ENCODE assay signal across 18 cellular contexts in genomic region chr22:41968601-41969000, GRCh38. TPM values are rescaled to one million over a fixed set of nuclear protein-coding genes. Genes with fewer than 3 reads are reported as not detected.
A peak's percentile ranks its signal among the peaks of the same experiment; 100 is the strongest.
DNase-seq lines count a peak whose midpoint lies in the region; ATAC-seq, FAIRE-seq and TF ChIP-seq lines count a peak whose summit lies in the region.
"Had no signal": no experiment of that assay in that cellular context is flagged by ENCODE, and none has a peak within 500 bp of the region (broad histone marks: within the 10 kb centered on the region; RNA-seq: fewer than 3 reads in every experiment).

No MANE protein-coding gene starts in this region.

- FAIRE-seq in HepG2 (lab: Jason Lieb, UNC): no peak
- FAIRE-seq: D721Med, RCC 7860 had no signal

- no peaks in the 10 kb centered on the region for H3K79me2 ChIP-seq in HepG2 (ENCODE audit: insufficient read depth, low read length)

- H3K27ac Mint-ChIP-seq in HFFc6: no peak overlapping the region

- DNase-seq in HepG2 (ENCODE audit: low spot score) (peak; percentile 52), right lobe of liver (no peak), Peyer's patch (peak in 2 of 3 donors; percentile 76 to 78), epithelial cell of esophagus (ENCODE audit: low read depth) (peak; percentile 65), cortex of kidney (lab: John Stamatoyannopoulos, UW) (no peak), NCI-H1694 treated with DMSO at 0.1 percent for 48 hours (lab: John Stamatoyannopoulos, UW) (no peak), HFFc6 (no peak)
- no peak for DNase-seq in stimulated activated CD4-positive, alpha-beta T cell treated with anti-CD3 and anti-CD28 coated beads, Interleukin-15, amount 100 ng/mL, for 24 hours
- DNase-seq: activated CD4-positive, CD25-positive, alpha-beta regulatory T cell treated with anti-CD3 and anti-CD28 coated beads, Interleukin-2, amount 50 U/mL, for 72 hours; effector memory CD4-positive, alpha-beta T cell; foreskin melanocyte; mesendoderm; stimulated activated CD4-positive, alpha-beta T cell treated with anti-CD3 and anti-CD28 coated beads, Interleukin-4, amount 100 ng/mL, for 4 hours; T-helper 1 cell; upper lobe of right lung had no signal

- peaks cover 20% of the 10 kb centered on the region for H3K27me3 Mint-ChIP-seq in HFFc6 (ENCODE audit: insufficient read depth)

- no peak overlapping the region for H3K4me3 Mint-ChIP-seq in HFFc6

- TF ChIP-seq RAD21 in HepG2 (CRISPR knock-in tag; IDR thresholded peaks at IDR 0.05): no peak

- H3K4me1 Mint-ChIP-seq in HFFc6 (ENCODE audit: low read depth): peaks cover 10% of the 10 kb centered on the region

- H3K27me3 ChIP-seq in HepG2 (ENCODE audit: control insufficient read depth in 1 of 2, insufficient read depth in 2 of 2, low read length in 2 of 2): peaks cover 2 to 38% of the 10 kb centered on the region in 2 experiments; a peak in 4 of 5 replicates
- H3K27me3 ChIP-seq in right lobe of liver: no peaks in the 10 kb centered on the region
- H3K27me3 ChIP-seq in Peyer's patch: no peaks in the 10 kb centered on the region
- H3K27me3 ChIP-seq: upper lobe of right lung had no signal

- no peak for TF ChIP-seq EP300 in HepG2 (IDR thresholded peaks at IDR 0.05; ENCODE audit: low read depth in 2 of 2, low read length in 2 of 2)
- no peak for TF ChIP-seq EP300 in HepG2 (CRISPR knock-in tag; IDR thresholded peaks at IDR 0.05; ENCODE audit: borderline replicate concordance)

- WGBS in HepG2 (ENCODE audit: low lambda C conversion rate): 7% methylated on average over 9 of the region's 9 CpGs
- 49% methylated on average over 6 of the region's 9 CpGs for WGBS in right lobe of liver (ENCODE audit: insufficient coverage, low coverage, low lambda C conversion rate, missing lambda C conversion rate)

- no peak overlapping the region for H2AFZ ChIP-seq in HepG2 (ENCODE audit: low read length)

- H3K36me3 ChIP-seq in HepG2 (replicated peaks in 1 of 2; ENCODE audit: control insufficient read depth in 1 of 2, insufficient read depth in 2 of 2, low read length in 2 of 2) (no peaks in the 10 kb centered on the region), right lobe of liver (no peaks in the 10 kb centered on the region), Peyer's patch (no peaks in the 10 kb centered on the region)
- H3K36me3 ChIP-seq: upper lobe of right lung had no signal

- TF ChIP-seq CTCF in HepG2 (CRISPR knock-in tag; IDR thresholded peaks at IDR 0.05) (no peak), right lobe of liver (IDR thresholded peaks at IDR 0.05) (no peak), Peyer's patch (IDR thresholded peaks at IDR 0.05) (no peak), epithelial cell of esophagus (IDR thresholded peaks at IDR 0.05; ENCODE audit: insufficient read depth, low read depth, low read length, missing control alignments) (no peak), HFFc6 (IDR thresholded peaks at IDR 0.05) (no peak)

- peak; percentile 66 for ATAC-seq in HepG2
- ATAC-seq in right lobe of liver: no peak

- in situ Hi-C loops in HepG2 (cut with HindIII; ENCODE audit: extremely low pct_ligation_motif_present, low pct_unique_long_range_greater_than_20kb): loop anchor here (5.0 to 25.0 kb wide), 3 partner anchors 104 to 469 kb away; partner anchors contain the start of genes NAGA, NFAM1 and PHETA2

- H3K4me3 ChIP-seq in HepG2 (replicated peaks in 1 of 3; ENCODE audit: insufficient read depth in 1 of 3, low read depth in 2 of 3, low read length in 3 of 3) (no peak overlapping the region), right lobe of liver (no peak overlapping the region), Peyer's patch (no peak overlapping the region), epithelial cell of esophagus (ENCODE audit: low read length) (no peak overlapping the region)
- H3K4me3 ChIP-seq: upper lobe of right lung had no signal

- CTCF ChIA-PET in HepG2 (lab: Yijun Ruan, JAX; ENCODE audit: low intra/inter-chr PET ratio, low total read pairs): no interaction called here

- no peak overlapping the region for H3K27ac ChIP-seq in HepG2 (ENCODE audit: extremely low read length, insufficient read depth, low read length)
- H3K27ac ChIP-seq in right lobe of liver: no peak overlapping the region
- no peak overlapping the region for H3K27ac ChIP-seq in Peyer's patch
- H3K27ac ChIP-seq: upper lobe of right lung had no signal

- H3K9me3 ChIP-seq in HepG2 (ENCODE audit: low read length) (no peaks in the 10 kb centered on the region), right lobe of liver (no peaks in the 10 kb centered on the region), Peyer's patch (no peaks in the 10 kb centered on the region)
- H3K9me3 ChIP-seq: upper lobe of right lung had no signal

- no peaks in the 10 kb centered on the region for H3K36me3 Mint-ChIP-seq in HFFc6 (ENCODE audit: low read depth)

- TF ChIP-seq POLR2A in HepG2 (IDR thresholded peaks at IDR 0.05; ENCODE audit: insufficient read depth in 1 of 2, low read depth in 2 of 2, low read length in 2 of 2): no peak
- no peak for TF ChIP-seq POLR2A in right lobe of liver (IDR thresholded peaks at IDR 0.05)
- TF ChIP-seq POLR2A in Peyer's patch (IDR thresholded peaks at IDR 0.05): no peak

- no peaks in the 10 kb centered on the region for H3K9me3 Mint-ChIP-seq in HFFc6

- no TSS peak for BruUV-seq in HepG2 (replicated peaks; lab: Mats Ljungman, UMichigan)

- H3K4me1 ChIP-seq in HepG2 (ENCODE audit: insufficient read depth, low read length): peaks cover 11% of the 10 kb centered on the region; the same call in 1 of the 2 replicates
- H3K4me1 ChIP-seq in right lobe of liver: no peaks in the 10 kb centered on the region
- no peaks in the 10 kb centered on the region for H3K4me1 ChIP-seq in Peyer's patch

- no peak overlapping the region for H3K9ac ChIP-seq in HepG2 (ENCODE audit: insufficient read depth, low read depth, low read length)

- no peaks in the 10 kb centered on the region for H4K20me1 ChIP-seq in HepG2 (ENCODE audit: insufficient read depth, low read length)

- POLR2A ChIA-PET in HepG2 (lab: Yijun Ruan, JAX): no interaction called here

- intact Hi-C loops in HepG2 (cut with micrococcal nuclease; ENCODE audit: unreplicated experiment) (no loop called here), right lobe of liver (cut with DNase I) (loop anchor here in 1 of 2 donors (10.0 kb wide), 1 partner anchor 466 kb away; the partner anchor contains the start of gene NFAM1)

- peak overlapping the region; percentile 23; the same call in 1 of the 2 replicates for H3K4me2 ChIP-seq in HepG2 (ENCODE audit: low read depth, low read length)

RNA-seq across cellular contexts. Expression of gene SEPTIN3, which starts 0.6 kb away (rescaled TPM):
- total RNA-seq in HepG2 (2016; rRNA removed; fragmentation: Illumina TruSeq; extraction: Trizol) (not detected in 2 replicates), right lobe of liver (under 1 TPM in 3 of 6 experiments, not detected in 3; 0.06 to 0.16 (median 0.07) TPM), Peyer's patch (not detected)
- not detected in 2 replicates for total RNA-seq in HepG2 (2016; cell fraction: cytosol; rRNA removed; fragmentation: Illumina TruSeq; extraction: Trizol; ENCODE audit: low read depth)
- total RNA-seq in HepG2 (2016; cell fraction: insoluble cytoplasmic fraction; rRNA removed; fragmentation: Illumina TruSeq; extraction: Trizol): not detected in 2 replicates
- total RNA-seq in HepG2 (2016; cell fraction: membrane; rRNA removed; fragmentation: Illumina TruSeq; extraction: Trizol): 0.03 TPM in 1 of 2 replicates, not detected in the other
- total RNA-seq in HepG2 (2016; cell fraction: nucleus; rRNA removed; fragmentation: Illumina TruSeq; extraction: Trizol): not detected in 2 replicates
- polyA plus RNA-seq in HepG2 (2011; rRNA removed): 0.04 and 0.08 TPM in 2 replicates
- 0.01 and 0.04 TPM in 2 replicates for polyA plus RNA-seq in HepG2 (2011; cell fraction: cytosol; rRNA removed)
- polyA plus RNA-seq in HepG2 (2011; cell fraction: nucleus; rRNA removed): 0.14 TPM in 1 of 2 replicates, not detected in the other
- polyA plus RNA-seq in HepG2 (2012): 0.08 TPM in 1 of 2 replicates, not detected in the other
- not detected in 2 replicates for polyA plus RNA-seq in HepG2 (2016; cell fraction: cytosol; fragmentation: Illumina TruSeq; extraction: Trizol; ENCODE audit: low read depth)
- polyA plus RNA-seq in HepG2 (2016; cell fraction: insoluble cytoplasmic fraction; fragmentation: Illumina TruSeq; extraction: Trizol; ENCODE audit: low read depth): 0.07 TPM in 1 of 2 replicates, not detected in the other
- 0.07 TPM in 1 of 2 replicates, not detected in the other for polyA plus RNA-seq in HepG2 (2016; cell fraction: membrane; fragmentation: Illumina TruSeq; extraction: Trizol; ENCODE audit: low read depth)
- polyA plus RNA-seq in HepG2 (2016; cell fraction: nucleus; fragmentation: Illumina TruSeq; extraction: Trizol; ENCODE audit: insufficient read depth, low read depth): 0.09 TPM in 1 of 2 replicates, not detected in the other
- polyA minus RNA-seq in HepG2 (2011; rRNA and poly(A)+ RNA removed; ENCODE audit: low replicate concordance): 0.04 and 2.7 TPM in 2 replicates
- not detected in 2 replicates for polyA minus RNA-seq in HepG2 (2011; cell fraction: cytosol; rRNA and poly(A)+ RNA removed)
- polyA minus RNA-seq in HepG2 (2011; cell fraction: nucleus; rRNA and poly(A)+ RNA removed): not detected in 2 replicates
- total RNA-seq in HFFc6 (2021; fragmentation: NEBNext Ultra II Directional; extraction: Animal tissue kit (Norgen Biotek cat#: 25700)): under 1 TPM in 2 of 6 experiments, not detected in 4; 0.05 to 0.17 TPM
- total RNA-seq: HT-29 had no signal

RNA-seq across cellular contexts. Expression of gene CENPM, which starts 21.6 kb away (rescaled TPM):
- total RNA-seq in HepG2 (2016; rRNA removed; fragmentation: Illumina TruSeq; extraction: Trizol) (37.3 and 41.8 TPM in 2 replicates), right lobe of liver (1 to 10 TPM in 2 of 6 experiments, under 1 TPM in 2, not detected in 2; 0.29 to 3.7 (median 1.8) TPM), Peyer's patch (10 to 100 TPM; 14.2 to 71.0 (median 17.8) TPM)
- total RNA-seq in HepG2 (2016; cell fraction: cytosol; rRNA removed; fragmentation: Illumina TruSeq; extraction: Trizol; ENCODE audit: low read depth): 13.0 and 13.7 TPM in 2 replicates
- 37.1 and 38.5 TPM in 2 replicates for total RNA-seq in HepG2 (2016; cell fraction: insoluble cytoplasmic fraction; rRNA removed; fragmentation: Illumina TruSeq; extraction: Trizol)
- 17.3 and 25.3 TPM in 2 replicates for total RNA-seq in HepG2 (2016; cell fraction: membrane; rRNA removed; fragmentation: Illumina TruSeq; extraction: Trizol)
- 25.4 and 26.0 TPM in 2 replicates for total RNA-seq in HepG2 (2016; cell fraction: nucleus; rRNA removed; fragmentation: Illumina TruSeq; extraction: Trizol)
- polyA plus RNA-seq in HepG2 (2011; rRNA removed): 10.6 and 11.2 TPM in 2 replicates
- polyA plus RNA-seq in HepG2 (2011; cell fraction: cytosol; rRNA removed): 6.7 and 15.2 TPM in 2 replicates
- polyA plus RNA-seq in HepG2 (2011; cell fraction: nucleus; rRNA removed): 15.5 and 21.0 TPM in 2 replicates
- polyA plus RNA-seq in HepG2 (2012): 4.9 and 8.1 TPM in 2 replicates
- polyA plus RNA-seq in HepG2 (2016; cell fraction: cytosol; fragmentation: Illumina TruSeq; extraction: Trizol; ENCODE audit: low read depth): 11.6 and 12.9 TPM in 2 replicates
- polyA plus RNA-seq in HepG2 (2016; cell fraction: insoluble cytoplasmic fraction; fragmentation: Illumina TruSeq; extraction: Trizol; ENCODE audit: low read depth): 35.7 and 42.0 TPM in 2 replicates
- 15.9 TPM in 2 replicates for polyA plus RNA-seq in HepG2 (2016; cell fraction: membrane; fragmentation: Illumina TruSeq; extraction: Trizol; ENCODE audit: low read depth)
- polyA plus RNA-seq in HepG2 (2016; cell fraction: nucleus; fragmentation: Illumina TruSeq; extraction: Trizol; ENCODE audit: insufficient read depth, low read depth): 29.0 and 31.5 TPM in 2 replicates
- polyA minus RNA-seq in HepG2 (2011; rRNA and poly(A)+ RNA removed; ENCODE audit: low replicate concordance): 31.7 and 74.0 TPM in 2 replicates
- 4.4 and 9.0 TPM in 2 replicates for polyA minus RNA-seq in HepG2 (2011; cell fraction: cytosol; rRNA and poly(A)+ RNA removed)
- 7.8 and 10.3 TPM in 2 replicates for polyA minus RNA-seq in HepG2 (2011; cell fraction: nucleus; rRNA and poly(A)+ RNA removed)
- 10 to 100 TPM; 15.6 to 29.4 (median 26.3) TPM for total RNA-seq in HFFc6 (2021; fragmentation: NEBNext Ultra II Directional; extraction: Animal tissue kit (Norgen Biotek cat#: 25700))

RNA-seq across cellular contexts. Expression of gene WBP2NL, which starts 30.0 kb away (rescaled TPM):
- total RNA-seq in HepG2 (2016; rRNA removed; fragmentation: Illumina TruSeq; extraction: Trizol): not detected in 2 replicates
- not detected in 2 replicates for total RNA-seq in HepG2 (2016; cell fraction: cytosol; rRNA removed; fragmentation: Illumina TruSeq; extraction: Trizol; ENCODE audit: low read depth)
- total RNA-seq in HepG2 (2016; cell fraction: insoluble cytoplasmic fraction; rRNA removed; fragmentation: Illumina TruSeq; extraction: Trizol): not detected in 2 replicates
- not detected in 2 replicates for total RNA-seq in HepG2 (2016; cell fraction: membrane; rRNA removed; fragmentation: Illumina TruSeq; extraction: Trizol)
- total RNA-seq in HepG2 (2016; cell fraction: nucleus; rRNA removed; fragmentation: Illumina TruSeq; extraction: Trizol): not detected in 2 replicates
- polyA plus RNA-seq in HepG2 (2011; rRNA removed): not detected in 2 replicates
- not detected in 2 replicates for polyA plus RNA-seq in HepG2 (2011; cell fraction: cytosol; rRNA removed)
- polyA plus RNA-seq in HepG2 (2011; cell fraction: nucleus; rRNA removed): not detected in 2 replicates
- polyA plus RNA-seq in HepG2 (2012): not detected in 2 replicates
- not detected in 2 replicates for polyA plus RNA-seq in HepG2 (2016; cell fraction: cytosol; fragmentation: Illumina TruSeq; extraction: Trizol; ENCODE audit: low read depth)
- not detected in 2 replicates for polyA plus RNA-seq in HepG2 (2016; cell fraction: insoluble cytoplasmic fraction; fragmentation: Illumina TruSeq; extraction: Trizol; ENCODE audit: low read depth)
- not detected in 2 replicates for polyA plus RNA-seq in HepG2 (2016; cell fraction: membrane; fragmentation: Illumina TruSeq; extraction: Trizol; ENCODE audit: low read depth)
- polyA plus RNA-seq in HepG2 (2016; cell fraction: nucleus; fragmentation: Illumina TruSeq; extraction: Trizol; ENCODE audit: insufficient read depth, low read depth): not detected in 2 replicates
- 0.96 TPM in 1 of 2 replicates, not detected in the other for polyA minus RNA-seq in HepG2 (2011; rRNA and poly(A)+ RNA removed; ENCODE audit: low replicate concordance)
- not detected in 2 replicates for polyA minus RNA-seq in HepG2 (2011; cell fraction: cytosol; rRNA and poly(A)+ RNA removed)
- polyA minus RNA-seq in HepG2 (2011; cell fraction: nucleus; rRNA and poly(A)+ RNA removed): not detected in 2 replicates
- under 1 TPM; 0.12 to 0.72 (median 0.63) TPM for total RNA-seq in right lobe of liver
- total RNA-seq in Peyer's patch: 1 to 10 TPM; 2.1 to 4.0 (median 3.4) TPM
- total RNA-seq in HFFc6 (2021; fragmentation: NEBNext Ultra II Directional; extraction: Animal tissue kit (Norgen Biotek cat#: 25700)): not detected
- total RNA-seq: HT-29 had no signal

RNA-seq across cellular contexts. Expression of gene TNFRSF13C, which starts 42.0 kb away (rescaled TPM):
- total RNA-seq in HepG2 (2016; rRNA removed; fragmentation: Illumina TruSeq; extraction: Trizol) (0.11 TPM in 1 of 2 replicates, not detected in the other), right lobe of liver (under 1 TPM in 4 of 6 experiments, not detected in 2; 0.04 to 0.22 (median 0.18) TPM), Peyer's patch (10 to 100 TPM in 1 of 4 donors, 1 to 10 TPM in 2, under 1 TPM in 1; 0.35 to 52.8 (median 3.2) TPM)
- total RNA-seq in HepG2 (2016; cell fraction: cytosol; rRNA removed; fragmentation: Illumina TruSeq; extraction: Trizol; ENCODE audit: low read depth): 0.10 TPM in 1 of 2 replicates, not detected in the other
- 0.17 TPM in 1 of 2 replicates, not detected in the other for total RNA-seq in HepG2 (2016; cell fraction: insoluble cytoplasmic fraction; rRNA removed; fragmentation: Illumina TruSeq; extraction: Trizol)
- total RNA-seq in HepG2 (2016; cell fraction: membrane; rRNA removed; fragmentation: Illumina TruSeq; extraction: Trizol): 0.07 and 0.09 TPM in 2 replicates
- total RNA-seq in HepG2 (2016; cell fraction: nucleus; rRNA removed; fragmentation: Illumina TruSeq; extraction: Trizol): 0.25 and 0.38 TPM in 2 replicates
- polyA plus RNA-seq in HepG2 (2011; rRNA removed): 0.22 and 0.29 TPM in 2 replicates
- polyA plus RNA-seq in HepG2 (2011; cell fraction: cytosol; rRNA removed): 0.03 and 0.04 TPM in 2 replicates
- 1.2 and 1.7 TPM in 2 replicates for polyA plus RNA-seq in HepG2 (2011; cell fraction: nucleus; rRNA removed)
- 0.16 and 0.31 TPM in 2 replicates for polyA plus RNA-seq in HepG2 (2012)
- not detected in 2 replicates for polyA plus RNA-seq in HepG2 (2016; cell fraction: cytosol; fragmentation: Illumina TruSeq; extraction: Trizol; ENCODE audit: low read depth)
- polyA plus RNA-seq in HepG2 (2016; cell fraction: insoluble cytoplasmic fraction; fragmentation: Illumina TruSeq; extraction: Trizol; ENCODE audit: low read depth): 0.05 TPM in 1 of 2 replicates, not detected in the other
- 0.05 and 0.06 TPM in 2 replicates for polyA plus RNA-seq in HepG2 (2016; cell fraction: membrane; fragmentation: Illumina TruSeq; extraction: Trizol; ENCODE audit: low read depth)
- polyA plus RNA-seq in HepG2 (2016; cell fraction: nucleus; fragmentation: Illumina TruSeq; extraction: Trizol; ENCODE audit: insufficient read depth, low read depth): 1.1 and 1.2 TPM in 2 replicates
- polyA minus RNA-seq in HepG2 (2011; rRNA and poly(A)+ RNA removed; ENCODE audit: low replicate concordance): 0.46 and 1.4 TPM in 2 replicates
- polyA minus RNA-seq in HepG2 (2011; cell fraction: cytosol; rRNA and poly(A)+ RNA removed): 0.20 TPM in 1 of 2 replicates, not detected in the other
- 0.26 and 0.37 TPM in 2 replicates for polyA minus RNA-seq in HepG2 (2011; cell fraction: nucleus; rRNA and poly(A)+ RNA removed)
- under 1 TPM; 0.05 to 0.32 (median 0.25) TPM for total RNA-seq in HFFc6 (2021; fragmentation: NEBNext Ultra II Directional; extraction: Animal tissue kit (Norgen Biotek cat#: 25700))

Comparison
In these comparisons a context has a peak if more than half of its experiments do, and no peak if none do; other contexts are left out.
1. DNase-seq: peak in HepG2 (single experiment), Peyer's patch (2 of 3) and epithelial cell of esophagus (single experiment); none in right lobe of liver (0 of 3), stimulated activated CD4-positive, alpha-beta T cell treated with anti-CD3 and anti-CD28 coated beads, Interleukin-15, amount 100 ng/mL, for 24 hours (single experiment), cortex of kidney (single experiment), NCI-H1694 treated with DMSO at 0.1 percent for 48 hours (single experiment) and HFFc6 (single experiment).